Comparison of ENCODE assay signal across 13 cellular contexts in genomic region chr1:165910764-165911421, GRCh38.
A peak's percentile ranks its signal among the peaks of the same experiment; 100 is the strongest.
DNase-seq lines count a peak whose midpoint lies in the region; ATAC-seq, FAIRE-seq and TF ChIP-seq lines count a peak whose summit lies in the region.
"Had no signal": no experiment of that assay in that cellular context is flagged by ENCODE, and none has a peak within 500 bp of the region (broad histone marks: within the 10 kb centered on the region; RNA-seq: fewer than 3 reads in every experiment).

No MANE protein-coding gene starts in this region.

- ATAC-seq in IMR-90 (ENCODE audit: low read depth) (peak; percentile 5), GM21619 (IDR thresholded peaks at IDR 0.05; ENCODE audit: unreplicated experiment) (no peak)
- ATAC-seq: activated T-helper 17 cell treated with anti-CD3 and anti-CD28 coated beads, Interleukin-2, amount 50 U/mL, for 72 hours had no signal

- in situ Hi-C loops in IMR-90 (cut with MboI; ENCODE audit: low sequenced_read_pairs) = no loop called here

- H3K36me3 ChIP-seq in IMR-90 (ENCODE audit: control insufficient read depth, insufficient read depth, low read length) (peaks cover 17% of the 10 kb centered on the region), esophagus squamous epithelium (peaks cover 6 to 50% (median 22%) of the 10 kb centered on the region in 3 donors), small intestine (ENCODE audit: control insufficient read depth in 2 of 2, insufficient read depth in 2 of 2, low read length in 2 of 2) (peaks cover 4 to 6% of the 10 kb centered on the region in 2 donors)

- FAIRE-seq in small intestine (lab: Jason Lieb, UNC) = no peak

- POLR2A ChIA-PET in IMR-90 (lab: Charles Lee; ENCODE audit: unreplicated experiment) = no interaction called here

- H3K14ac ChIP-seq in IMR-90 (replicated peaks; ENCODE audit: low read depth, low read length) = 0 out of 2 replicates have a peak overlapping the region, but pooled peaks have one; percentile 41

- peaks cover 18% of the 10 kb centered on the region for H3K9me1 ChIP-seq in IMR-90 (ENCODE audit: insufficient read depth, low read length)

- no peak overlapping the region for H3K4me2 ChIP-seq in IMR-90 (ENCODE audit: low read depth, low read length)

- TF ChIP-seq CTCF in IMR-90 (conservative IDR thresholded peaks at IDR 0.05; ENCODE audit: low read depth, low read length) (no peak), esophagus squamous epithelium (IDR thresholded peaks at IDR 0.05) (no peak)

- H3K9me3 ChIP-seq in IMR-90 (ENCODE audit: control insufficient read depth, insufficient read depth, low read length) (no peaks in the 10 kb centered on the region), esophagus squamous epithelium (no peaks in the 10 kb centered on the region), small intestine (ENCODE audit: control insufficient read depth, low read depth) (no peaks in the 10 kb centered on the region)

- intact Hi-C loops in IMR-90 (cut with micrococcal nuclease) (no loop called here), esophagus squamous epithelium (cut with DNase I) (loop anchor here (5.0 kb wide), 2 partner anchors 84 to 309 kb away; partner anchors contain the start of gene UCK2), posterior cingulate gyrus (cut with DNase I) (loop anchor here (5.0 to 10.0 kb wide), 2 partner anchors 84 to 526 kb away; partner anchors contain the start of gene UCK2)

- peak overlapping the region; percentile 18 for H2AK9ac ChIP-seq in IMR-90 (replicated peaks; ENCODE audit: low read depth, low read length, poor library complexity)

- BruUV-seq in IMR-90 (replicated peaks; lab: Mats Ljungman, UMichigan) = no TSS peak

- H3K27me3 ChIP-seq in IMR-90 (ENCODE audit: control insufficient read depth, insufficient read depth, low read length) = no peaks in the 10 kb centered on the region
- H3K27me3 ChIP-seq in esophagus squamous epithelium = no peaks in the 10 kb centered on the region
- no peaks in the 10 kb centered on the region for H3K27me3 ChIP-seq in small intestine (ENCODE audit: control insufficient read depth in 2 of 2, insufficient read depth in 2 of 2, low read length in 2 of 2)
- H3K27me3 ChIP-seq: brain microvascular endothelial cell had no signal

- H2AK5ac ChIP-seq in IMR-90 (ENCODE audit: low read depth, low read length) = peak overlapping the region; percentile 13; the same call in 1 of the 2 replicates

- CTCF ChIA-PET in IMR-90 (lab: Yijun Ruan, JAX) = interaction anchor here (1.3 kb wide), 1 partner anchor 310 kb away, joined by 3 read pairs; no protein-coding TSS in a partner anchor

- no peaks in the 10 kb centered on the region for H4K20me1 ChIP-seq in IMR-90 (ENCODE audit: insufficient read depth, low read length)

- no peak overlapping the region for H3K23ac ChIP-seq in IMR-90 (ENCODE audit: low read depth, low read length)

- no peak overlapping the region for H2BK15ac ChIP-seq in IMR-90 (ENCODE audit: low read depth, low read length)

- TF ChIP-seq POLR2A in IMR-90 (IDR thresholded peaks at IDR 0.05; ENCODE audit: low read depth, low read length) (no peak), esophagus squamous epithelium (IDR thresholded peaks at IDR 0.05) (no peak)

- 73% methylated on average over 3 of the region's 14 CpGs; no CpG with 5 or more reads in 1 of the 2 experiments for WGBS in IMR-90 (ENCODE audit: extremely low coverage in 2 of 2, insufficient read length in 1 of 2), 2 experiments
- 35 to 72% methylated on average over 3 to 6 of the region's 14 CpGs for WGBS in esophagus squamous epithelium, 2 donors
- WGBS in small intestine, 3 donors = 12 to 52% (median 38%) methylated on average over 14 of the region's 14 CpGs

- H3K56ac ChIP-seq in IMR-90 (ENCODE audit: extremely low read depth, insufficient read depth, low read length) = no peak overlapping the region

- H2BK20ac ChIP-seq in IMR-90 (ENCODE audit: low read depth, low read length) = no peak overlapping the region

- no peak overlapping the region for H3K9ac ChIP-seq in IMR-90 (ENCODE audit: low read depth, low read length)

- DNase-seq in IMR-90 = no peak
- no peak for DNase-seq in esophagus squamous epithelium (lab: John Stamatoyannopoulos, UW)
- peak; percentile 20 to 73 for DNase-seq in lung microvascular endothelial cell (ENCODE audit: low read depth in 2 of 2)
- peak; percentile 98 for DNase-seq in small intestine
- no peak for DNase-seq in hypothalamus (lab: John Stamatoyannopoulos, UW)
- no peak for DNase-seq in posterior cingulate gyrus
- DNase-seq in inferior parietal cortex (ENCODE audit: extremely low spot score) = no peak
- DNase-seq: activated CD4-positive, CD25-positive, alpha-beta regulatory T cell treated with anti-CD3 and anti-CD28 coated beads, Interleukin-2, amount 50 U/mL, for 72 hours; brain microvascular endothelial cell; C1 segment of cervical spinal cord; GF-D8 had no signal

- H2AFZ ChIP-seq in IMR-90 (replicated peaks; ENCODE audit: low read length, poor library complexity) = peak overlapping the region; percentile 4

- peak overlapping the region; percentile 32; the same call in 1 of the 2 replicates for H4K91ac ChIP-seq in IMR-90 (ENCODE audit: insufficient read depth, low read depth, low read length)

- peak overlapping the region; percentile 31; the same call in 1 of the 2 replicates for H3K4ac ChIP-seq in IMR-90 (ENCODE audit: low read depth, low read length)

- H2BK5ac ChIP-seq in IMR-90 (ENCODE audit: low read depth, low read length, poor library complexity, severe bottlenecking) = peak overlapping the region; percentile 4

- no peak overlapping the region; a peak in 1 of 4 replicates for H4K8ac ChIP-seq in IMR-90 (ENCODE audit: low read depth in 2 of 2, low read length in 2 of 2)

- no peak for TF ChIP-seq RAD21 in IMR-90 (IDR thresholded peaks at IDR 0.05; ENCODE audit: low read length)

- H3K79me1 ChIP-seq in IMR-90 (ENCODE audit: low read depth in 1 of 2, low read length in 2 of 2) = peaks cover 3 to 16% of the 10 kb centered on the region in 2 experiments; a peak in 3 of 4 replicates

- H3K4me3 ChIP-seq in IMR-90 (ENCODE audit: insufficient read depth, low read depth, low read length) (no peak overlapping the region), esophagus squamous epithelium (no peak overlapping the region), small intestine (ENCODE audit: low read depth in 1 of 2, low read length in 2 of 2) (peak overlapping the region in 1 of 2 donors; percentile 4)

- H2BK120ac ChIP-seq in IMR-90 (ENCODE audit: low read depth, low read length) = peak overlapping the region; percentile 17; the same call in 1 of the 2 replicates

- H3K18ac ChIP-seq in IMR-90 (ENCODE audit: low read depth, low read length) = 0 out of 2 replicates have a peak overlapping the region, but pooled peaks have one; percentile 24

- H3K4me1 ChIP-seq in IMR-90 (ENCODE audit: control insufficient read depth, insufficient read depth, low read length) (peaks cover 11% of the 10 kb centered on the region), esophagus squamous epithelium (peaks cover 0 to 48% (median 22%) of the 10 kb centered on the region in 3 donors), small intestine (ENCODE audit: control insufficient read depth in 2 of 2, insufficient read depth in 1 of 2, low read depth in 1 of 2, low read length in 1 of 2) (peaks cover 3 to 14% of the 10 kb centered on the region in 2 donors)

- dilution Hi-C loops in IMR-90 (cut with HindIII; ENCODE audit: low sequenced_read_pairs, unreplicated experiment) = no loop called here

- peak overlapping the region; percentile 38; the same call in 1 of the 2 replicates for H4K5ac ChIP-seq in IMR-90 (ENCODE audit: low read depth, low read length)

- H3K27ac ChIP-seq in IMR-90 (ENCODE audit: insufficient read depth, low read length) (peak overlapping the region; percentile 32; the same call in 1 of the 2 replicates), esophagus squamous epithelium (peak overlapping the region; percentile 3 to 56 (median 34)), small intestine (ENCODE audit: low read depth in 1 of 2, low read length in 1 of 2) (peak overlapping the region; percentile 84 to 90)
- H3K27ac ChIP-seq: brain microvascular endothelial cell had no signal

TF ChIP-seq in IMR-90, 13 proteins besides CTCF, POLR2A, EP300 and RAD21:
- TF ChIP-seq ELK1 (IDR thresholded peaks at IDR 0.05; ENCODE audit: borderline replicate concordance, low read depth, low read length) (no peak), SMC3 (IDR thresholded peaks at IDR 0.05; ENCODE audit: low read depth, low read length) (no peak), RCOR1 (IDR thresholded peaks at IDR 0.05; ENCODE audit: insufficient replicate concordance, low read length) (no peak), USF2 (IDR thresholded peaks at IDR 0.05; ENCODE audit: low read depth, low read length) (no peak), CEBPB (IDR thresholded peaks at IDR 0.05; ENCODE audit: low read depth, low read length) (no peak), CHD1 (IDR thresholded peaks at IDR 0.05; ENCODE audit: low read depth, low read length) (no peak), BHLHE40 (IDR thresholded peaks at IDR 0.05; ENCODE audit: low read depth, low read length) (no peak), RFX5 (IDR thresholded peaks at IDR 0.05; ENCODE audit: low read depth, low read length) (no peak), MXI1 (IDR thresholded peaks at IDR 0.05; ENCODE audit: borderline replicate concordance, low read depth, low read length) (no peak), MAZ (IDR thresholded peaks at IDR 0.05; ENCODE audit: borderline replicate concordance, low read depth, low read length) (no peak), NFE2L2 (IDR thresholded peaks at IDR 0.05; ENCODE audit: low read depth, low read length) (no peak), FOS (IDR thresholded peaks at IDR 0.05; ENCODE audit: low read depth, low read length) (no peak), MAFK (IDR thresholded peaks at IDR 0.05; ENCODE audit: low read depth, low read length) (no peak)

Comparison
In these comparisons a context has a peak if more than half of its experiments do, and no peak if none do; other contexts are left out.
1. DNase-seq: peak in lung microvascular endothelial cell (2 of 2) and small intestine (single experiment); none in IMR-90 (single experiment), esophagus squamous epithelium (single experiment), hypothalamus (0 of 51), posterior cingulate gyrus (0 of 10) and inferior parietal cortex (single experiment).
2. H3K27ac ChIP-seq: peak in every context shown above with its lines; median percentile 87 in small intestine; 34 in esophagus squamous epithelium; 32 in IMR-90.